Comparison of ENCODE assay signal across 18 cellular contexts in genomic region chr3:11556234-11556633, GRCh38.
DNase-seq lines count a peak whose midpoint lies in the region; ATAC-seq, FAIRE-seq and TF ChIP-seq lines count a peak whose summit lies in the region.
"Had no signal": no experiment of that assay in that cellular context is flagged by ENCODE, and none has a peak within 500 bp of the region (broad histone marks: within the 10 kb centered on the region; RNA-seq: fewer than 3 reads in every experiment).

No MANE protein-coding gene starts in this region.

- peak; percentile 77 for DNase-seq in kidney
- DNase-seq in smooth muscle cell (lab: John Stamatoyannopoulos, UW; ENCODE audit: unreplicated experiment) = no peak
- no peak for DNase-seq in stimulated activated naive CD4-positive, alpha-beta T cell (lab: John Stamatoyannopoulos, UW)
- no peak for DNase-seq in putamen (ENCODE audit: low spot score)
- no peak for DNase-seq in NAMALWA (ENCODE audit: low spot score)
- DNase-seq: activated CD4-positive, alpha-beta T cell treated with anti-CD3 and anti-CD28 coated beads, Interleukin-2, amount 50 U/mL, for 4 hours; activated effector memory CD4-positive, alpha-beta T cell treated with Interleukin-2 at 50 U/mL for 16 hours; effector memory CD8-positive, alpha-beta T cell; foreskin keratinocyte; NCI-H345; stimulated activated CD4-positive, alpha-beta T cell treated with anti-CD3 and anti-CD28 coated beads, Interleukin-1b, Interleukin-23, amount 100 ng/mL, for 48 hours had no signal

- H3K4me1 ChIP-seq in BLaER1 treated with 17β-estradiol and CSF1 and Interleukin-3, amounts not matched to agents 10 nM and 100 nM = peaks cover 36 to 66% (median 59%) of the 10 kb centered on the region in 10 experiments
- peaks cover 3 to 29% of the 10 kb centered on the region in 2 donors for H3K4me1 ChIP-seq in kidney (ENCODE audit: control insufficient read depth in 1 of 2, insufficient read depth in 1 of 2, low read depth in 1 of 2, low read length in 2 of 2)
- peaks cover 17% of the 10 kb centered on the region for H3K4me1 ChIP-seq in smooth muscle cell (ENCODE audit: low read depth)

- FAIRE-seq in kidney (lab: Jason Lieb, UNC) = no peak
- FAIRE-seq: TTC549 had no signal

- no peak overlapping the region for H3K4me3 ChIP-seq in BLaER1 treated with 17β-estradiol and CSF1 and Interleukin-3, amounts not matched to agents 10 nM and 100 nM
- H3K4me3 ChIP-seq in kidney (ENCODE audit: low read length in 2 of 2) (no peak overlapping the region), smooth muscle cell (no peak overlapping the region)
- H3K4me3 ChIP-seq: GM23338, mucosa of descending colon, SK-N-MC had no signal

- H3K36me3 ChIP-seq in BLaER1 treated with 17β-estradiol and CSF1 and Interleukin-3, amounts not matched to agents 10 nM and 100 nM = peaks cover 73 to 93% (median 90%) of the 10 kb centered on the region in 11 experiments
- H3K36me3 ChIP-seq in kidney (ENCODE audit: control insufficient read depth in 1 of 2, insufficient read depth in 2 of 2, low read length in 2 of 2) = peaks cover 0 to 9% of the 10 kb centered on the region in 2 donors
- no peaks in the 10 kb centered on the region for H3K36me3 ChIP-seq in smooth muscle cell (ENCODE audit: low read depth)

- H4K20me1 ChIP-seq in BLaER1 treated with 17β-estradiol and CSF1 and Interleukin-3, amounts not matched to agents 10 nM and 100 nM = peaks cover 75 to 100% (median 96%) of the 10 kb centered on the region in 11 experiments
- peaks cover 66% of the 10 kb centered on the region for H4K20me1 ChIP-seq in smooth muscle cell (ENCODE audit: low read depth)

- peaks cover 53% of the 10 kb centered on the region for H3F3A ChIP-seq in smooth muscle cell (ENCODE audit: low read depth)

- H3K4me2 ChIP-seq in BLaER1 treated with 17β-estradiol and CSF1 and Interleukin-3, amounts not matched to agents 10 nM and 100 nM = peak overlapping the region in 8 of 11 experiments; percentile 19 to 87 (median 78); a peak in 11 of 22 replicates
- H3K4me2 ChIP-seq in smooth muscle cell = no peak overlapping the region
- H3K4me2 ChIP-seq: GM23338 had no signal

- H3K9ac ChIP-seq in BLaER1 treated with 17β-estradiol and CSF1 and Interleukin-3, amounts not matched to agents 10 nM and 100 nM = peak overlapping the region in 5 of 11 experiments; percentile 29 to 40 (median 37); a peak in 5 of 22 replicates
- H3K9ac ChIP-seq in kidney (ENCODE audit: low read length in 2 of 2) (no peak overlapping the region), smooth muscle cell (ENCODE audit: low read depth) (no peak overlapping the region)

- no peak overlapping the region for H2AFZ ChIP-seq in smooth muscle cell (ENCODE audit: low read depth)
- H2AFZ ChIP-seq: GM23338 had no signal

- ATAC-seq in GM21423 (IDR thresholded peaks at IDR 0.05; ENCODE audit: unreplicated experiment) = no peak
- ATAC-seq: effector memory CD8-positive, alpha-beta T cell; foreskin keratinocyte; GM23338; mucosa of descending colon had no signal

- TF ChIP-seq CTCF in VCaP (conservative IDR thresholded peaks at IDR 0.05) (no peak), kidney (IDR thresholded peaks at IDR 0.05; ENCODE audit: borderline replicate concordance, extremely low read depth, insufficient read depth) (no peak), smooth muscle cell (IDR thresholded peaks at IDR 0.05; ENCODE audit: borderline replicate concordance, insufficient read depth, poor library complexity, severe bottlenecking) (no peak)

- peaks cover 0 to 3% (median 0%) of the 10 kb centered on the region in 11 experiments; a peak in 1 of 22 replicates for H3K9me3 ChIP-seq in BLaER1 treated with 17β-estradiol and CSF1 and Interleukin-3, amounts not matched to agents 10 nM and 100 nM (replicated peaks in 1 of 11)
- H3K9me3 ChIP-seq in kidney (ENCODE audit: control insufficient read depth in 1 of 2, low read length in 2 of 2) (no peaks in the 10 kb centered on the region), smooth muscle cell (replicated peaks; ENCODE audit: low read depth) (no peaks in the 10 kb centered on the region)
- H3K9me3 ChIP-seq: mucosa of descending colon had no signal

- peaks cover 47% of the 10 kb centered on the region for H3K79me2 ChIP-seq in smooth muscle cell (ENCODE audit: low read depth)

- 95% methylated on average over 14 of the region's 14 CpGs for WGBS in smooth muscle cell (ENCODE audit: low lambda C conversion rate)

- peak overlapping the region in 4 of 11 experiments; percentile 10 to 32 (median 12); a peak in 5 of 22 replicates for H3K27ac ChIP-seq in BLaER1 treated with 17β-estradiol and CSF1 and Interleukin-3, amounts not matched to agents 10 nM and 100 nM
- H3K27ac ChIP-seq in VCaP (peak overlapping the region; percentile 93), kidney (ENCODE audit: low read depth in 2 of 2, low read length in 2 of 2) (no peak overlapping the region), smooth muscle cell (ENCODE audit: low read depth) (peak overlapping the region; percentile 92)
- H3K27ac ChIP-seq: foreskin keratinocyte, SK-N-MC had no signal

- H3K27me3 ChIP-seq in BLaER1 treated with 17β-estradiol and CSF1 and Interleukin-3, amounts not matched to agents 10 nM and 100 nM = no peaks in the 10 kb centered on the region
- no peaks in the 10 kb centered on the region for H3K27me3 ChIP-seq in smooth muscle cell (ENCODE audit: low read depth)
- H3K27me3 ChIP-seq: foreskin keratinocyte had no signal

- intact Hi-C loops in kidney (cut with DNase I) = no loop called here

Comparison
In these comparisons a context has a peak if more than half of its experiments do, and no peak if none do; other contexts are left out.
1. H3K27ac ChIP-seq: peak in VCaP (single experiment) and smooth muscle cell (single experiment); none in kidney (0 of 2).